In genomic region chr10:93190377-93190776, GRCh38 we compare ENCODE assay signal across 26 cellular contexts.
DNase-seq lines count a peak whose midpoint lies in the region; FAIRE-seq and TF ChIP-seq lines count a peak whose summit lies in the region.
"Had no signal": no experiment of that assay in that cellular context is flagged by ENCODE, and none has a peak within 500 bp of the region (broad histone marks: within the 10 kb centered on the region; RNA-seq: fewer than 3 reads in every experiment).

No MANE protein-coding gene starts in this region.

- TF ChIP-seq POLR2A in stomach (IDR thresholded peaks at IDR 0.05) = no peak

- H3K9me3 Mint-ChIP-seq in CD4-positive, alpha-beta memory T cell = peaks cover 0 to 3% (median 0%) of the 10 kb centered on the region in 8 donors
- H3K9me3 Mint-ChIP-seq: activated T-cell treated with anti-CD3 and anti-CD28 coated beads, Interleukin-2, amount 50 U/mL, for 4 hours; CD8-positive, alpha-beta memory T cell; naive thymus-derived CD8-positive, alpha-beta T cell; stimulated activated naive CD8-positive, alpha-beta T cell treated with anti-CD3 and anti-CD28 coated beads, Interleukin-15, Interleukin-2, amounts not matched to agents 100 ng/mL and 50 ng/mL, for 24 hours had no signal

- no peak for TF ChIP-seq EP300 in stomach (IDR thresholded peaks at IDR 0.05)

- H3K27ac Mint-ChIP-seq in CD4-positive, alpha-beta memory T cell = no peak overlapping the region
- H3K27ac Mint-ChIP-seq: CD8-positive, alpha-beta memory T cell; naive thymus-derived CD8-positive, alpha-beta T cell; stimulated activated naive CD8-positive, alpha-beta T cell treated with anti-CD3 and anti-CD28 coated beads, Interleukin-15, Interleukin-2, amounts not matched to agents 100 ng/mL and 50 ng/mL, for 24 hours had no signal

- H3K27me3 ChIP-seq in stomach (no peaks in the 10 kb centered on the region), brain microvascular endothelial cell (replicated peaks) (no peaks in the 10 kb centered on the region)
- no peaks in the 10 kb centered on the region for H3K27me3 ChIP-seq in CD4-positive, alpha-beta memory T cell (ENCODE audit: insufficient read depth, low read length)
- H3K27me3 ChIP-seq: esophagus squamous epithelium had no signal

- POLR2A ChIA-PET in CD4-positive, alpha-beta memory T cell (lab: Charles Lee; ENCODE audit: partially characterized antibody) = no interaction called here

- in situ Hi-C loops in brain microvascular endothelial cell (cut with HindIII; ENCODE audit: low pct_ligation_motif_present, low sequenced_read_pairs) = no loop called here

- intact Hi-C loops in stomach (cut with DNase I; ENCODE audit: low total_unique reads) = no loop called here
- intact Hi-C loops in CD4-positive, alpha-beta memory T cell (cut with micrococcal nuclease) = no loop called here

- no peaks in the 10 kb centered on the region for H3K36me3 Mint-ChIP-seq in CD4-positive, alpha-beta memory T cell
- H3K36me3 Mint-ChIP-seq: CD8-positive, alpha-beta memory T cell; naive thymus-derived CD8-positive, alpha-beta T cell had no signal

- peaks cover 0 to 10% (median 7%) of the 10 kb centered on the region in 4 donors for H3K4me1 ChIP-seq in stomach
- no peaks in the 10 kb centered on the region for H3K4me1 ChIP-seq in CD4-positive, alpha-beta memory T cell (ENCODE audit: insufficient read depth, low read length)
- H3K4me1 ChIP-seq: esophagus squamous epithelium had no signal

- H3K4me3 Mint-ChIP-seq in CD4-positive, alpha-beta memory T cell = no peak overlapping the region
- H3K4me3 Mint-ChIP-seq: activated T-cell treated with anti-CD3 and anti-CD28 coated beads, Interleukin-2, amount 50 U/mL, for 4 hours; CD8-positive, alpha-beta memory T cell; naive thymus-derived CD8-positive, alpha-beta T cell; stimulated activated naive CD8-positive, alpha-beta T cell treated with anti-CD3 and anti-CD28 coated beads, Interleukin-15, Interleukin-2, amounts not matched to agents 100 ng/mL and 50 ng/mL, for 24 hours had no signal

- CTCF ChIA-PET in CD4-positive, alpha-beta memory T cell (lab: Charles Lee; ENCODE audit: partially characterized antibody) = no interaction called here

- DNase-seq in SIG-M5 treated with dmso at 0.1 percent for 504 hours (lab: John Stamatoyannopoulos, UW; ENCODE audit: unreplicated experiment) (peak; percentile 69), SIG-M5 (lab: John Stamatoyannopoulos, UW) (no peak), NOMO-1 treated with DMSO at 0.1 percent for 48 hours (lab: John Stamatoyannopoulos, UW; ENCODE audit: unreplicated experiment) (peak; percentile 82), choroid plexus epithelial cell (ENCODE audit: low read depth) (peak; percentile 40), stomach (no peak), frontal cortex (ENCODE audit: low spot score in 2 of 2) (no peak), brain microvascular endothelial cell (no peak)
- DNase-seq in CD4-positive, alpha-beta memory T cell = no peak
- DNase-seq: activated CD4-positive, alpha-beta T cell treated with anti-CD3 and anti-CD28 coated beads for 48 hours; activated gamma-delta T cell treated with Interleukin-2 at 50 U/mL for 16 hours; activated T-cell treated with anti-CD3 and anti-CD28 coated beads, Interleukin-2, amount 50 U/mL, for 4 hours; CD8-positive, alpha-beta memory T cell; DMS153; esophagus squamous epithelium; foreskin melanocyte; IMR-90; left cardiac atrium; naive thymus-derived CD8-positive, alpha-beta T cell; NCI-H1694; NCI-H524 treated with DMSO at 0.1 percent for 48 hours; occipital lobe; small intestine had no signal

- no peak for FAIRE-seq in frontal cortex (lab: Jason Lieb, UNC)
- FAIRE-seq: endometrium, small intestine had no signal

- no peaks in the 10 kb centered on the region for H3K4me1 Mint-ChIP-seq in CD4-positive, alpha-beta memory T cell
- H3K4me1 Mint-ChIP-seq: CD8-positive, alpha-beta memory T cell; naive thymus-derived CD8-positive, alpha-beta T cell had no signal

- H3K4me3 ChIP-seq in choroid plexus epithelial cell (ENCODE audit: low read depth, low read length) (no peak overlapping the region), stomach (no peak overlapping the region), brain microvascular endothelial cell (ENCODE audit: low read depth, low read length) (no peak overlapping the region)
- no peak overlapping the region for H3K4me3 ChIP-seq in CD4-positive, alpha-beta memory T cell (ENCODE audit: low read length in 2 of 2)
- H3K4me3 ChIP-seq: esophagus squamous epithelium had no signal

- peaks cover 9 to 18% of the 10 kb centered on the region in 2 donors for H3K27me3 Mint-ChIP-seq in CD4-positive, alpha-beta memory T cell

- H3K9me3 ChIP-seq in stomach = no peaks in the 10 kb centered on the region
- no peaks in the 10 kb centered on the region for H3K9me3 ChIP-seq in CD4-positive, alpha-beta memory T cell (ENCODE audit: control insufficient read depth in 1 of 2, low read length in 2 of 2)
- H3K9me3 ChIP-seq: esophagus squamous epithelium had no signal

- peak overlapping the region; percentile 44 to 72 (median 60) for H3K27ac ChIP-seq in stomach
- no peak overlapping the region for H3K27ac ChIP-seq in CD4-positive, alpha-beta memory T cell (ENCODE audit: low read depth, low read length)
- H3K27ac ChIP-seq in brain microvascular endothelial cell = no peak overlapping the region
- H3K27ac ChIP-seq: 22Rv1, esophagus squamous epithelium, VCaP had no signal

- 10 to 26% (median 14%) methylated on average over 3 of the region's 3 CpGs for WGBS in stomach, 5 donors

- H3K36me3 ChIP-seq in stomach = no peaks in the 10 kb centered on the region
- H3K36me3 ChIP-seq in CD4-positive, alpha-beta memory T cell (ENCODE audit: insufficient read depth, low read length) = no peaks in the 10 kb centered on the region
- H3K36me3 ChIP-seq in brain microvascular endothelial cell (replicated peaks) = no peaks in the 10 kb centered on the region
- H3K36me3 ChIP-seq: esophagus squamous epithelium had no signal

- TF ChIP-seq CTCF in choroid plexus epithelial cell (conservative IDR thresholded peaks at IDR 0.05; ENCODE audit: low read depth, low read length) (no peak), stomach (IDR thresholded peaks at IDR 0.05) (no peak), brain microvascular endothelial cell (IDR thresholded peaks at IDR 0.05; ENCODE audit: low read depth, low read length, missing control alignments) (no peak)

Comparison
In these comparisons a context has a peak if more than half of its experiments do, and no peak if none do; other contexts are left out.
1. DNase-seq: peak in SIG-M5 treated with dmso at 0.1 percent for 504 hours (single experiment), NOMO-1 treated with DMSO at 0.1 percent for 48 hours (single experiment) and choroid plexus epithelial cell (single experiment); none in SIG-M5 (single experiment), stomach (single experiment), CD4-positive, alpha-beta memory T cell (0 of 5), frontal cortex (0 of 2) and brain microvascular endothelial cell (single experiment).
2. H3K27ac ChIP-seq: peak in stomach (5 of 5); none in CD4-positive, alpha-beta memory T cell (single experiment) and brain microvascular endothelial cell (single experiment).